15 cellular contexts compared by ENCODE assay signal in the genomic region with DNA sequence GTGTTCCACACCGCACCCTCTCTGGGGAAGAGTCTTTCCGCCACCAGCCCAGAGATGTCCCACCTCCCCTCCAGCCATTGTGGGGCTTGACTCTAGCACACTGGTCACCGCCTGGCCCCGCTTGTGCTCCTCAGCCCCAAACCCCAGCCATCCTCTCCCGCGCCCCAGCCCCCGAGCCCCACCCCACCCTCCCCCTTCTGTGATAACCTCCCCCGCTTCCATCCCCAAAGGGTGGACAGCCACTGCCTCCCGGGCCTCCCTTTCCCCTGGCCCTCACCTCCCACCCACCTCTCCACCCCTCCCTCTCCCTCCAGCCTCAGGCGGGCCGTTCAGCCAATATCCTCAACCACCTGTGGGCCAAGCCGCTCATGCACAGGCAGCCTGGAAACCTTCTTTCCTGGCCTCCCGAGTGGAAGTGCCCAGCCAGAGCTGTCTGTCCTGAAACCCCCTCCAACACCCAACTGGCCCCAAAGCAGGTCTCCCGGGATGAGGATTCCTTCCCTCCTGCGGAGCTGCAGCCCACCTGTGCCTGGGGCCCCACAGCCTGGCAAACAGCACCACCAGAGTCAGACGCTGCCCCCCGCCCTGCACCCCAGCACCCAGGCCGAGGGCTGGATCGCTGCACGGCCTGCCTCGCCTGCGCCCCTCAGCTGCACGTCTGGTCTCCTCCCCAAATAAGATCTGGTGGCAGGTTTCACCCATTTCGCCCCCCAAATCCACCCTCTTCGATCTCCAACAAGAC. TPM values are rescaled to one million over a fixed set of nuclear protein-coding genes. Genes with fewer than 3 reads are reported as not detected.
DNase-seq lines count a peak whose midpoint lies in the region; ATAC-seq lines count a peak whose summit lies in the region.
"Had no signal": no experiment of that assay in that cellular context is flagged by ENCODE, and none has a peak within 500 bp of the region (broad histone marks: within the 10 kb centered on the region; RNA-seq: fewer than 3 reads in every experiment).

No MANE protein-coding gene starts in this region.

- no peaks in the 10 kb centered on the region for H3K9me3 Mint-ChIP-seq in activated naive CD4-positive, alpha-beta T cell treated with anti-CD3 and anti-CD28 coated beads, Interleukin-2, amount 50 U/mL, for 24 hours
- no peaks in the 10 kb centered on the region for H3K9me3 Mint-ChIP-seq in stimulated activated naive B cell treated with anti-CD40 and anti-IgM and Interleukin-4, amounts not matched to agents 10 μg/mL and 1 μg/mL and 100 μg/mL, for 72 hours
- H3K9me3 Mint-ChIP-seq: CD4-positive, CD25-positive, alpha-beta regulatory T cell had no signal

- H3K27me3 ChIP-seq in H7 (ENCODE audit: control insufficient read depth, insufficient read depth, low read length), result peaks cover 1% of the 10 kb centered on the region; the same call in 1 of the 2 replicates
- H3K27me3 ChIP-seq: Peyer's patch had no signal

- H3K27ac Mint-ChIP-seq in activated naive CD4-positive, alpha-beta T cell treated with anti-CD3 and anti-CD28 coated beads, Interleukin-2, amount 50 U/mL, for 24 hours, result peak overlapping the region; percentile 51
- H3K27ac Mint-ChIP-seq in stimulated activated naive B cell treated with anti-CD40 and anti-IgM and Interleukin-4, amounts not matched to agents 10 μg/mL and 1 μg/mL and 100 μg/mL, for 72 hours, result peak overlapping the region; percentile 47
- H3K27ac Mint-ChIP-seq: B cell had no signal

- H3K36me3 ChIP-seq in H7 (replicated peaks; ENCODE audit: control insufficient read depth, insufficient read depth, low read length), result no peaks in the 10 kb centered on the region; the same call in 1 of the 2 replicates

- H3K4me1 Mint-ChIP-seq in activated naive CD4-positive, alpha-beta T cell treated with anti-CD3 and anti-CD28 coated beads, Interleukin-2, amount 50 U/mL, for 24 hours, result no peaks in the 10 kb centered on the region
- peaks cover 11 to 24% of the 10 kb centered on the region in 2 donors for H3K4me1 Mint-ChIP-seq in stimulated activated naive B cell treated with anti-CD40 and anti-IgM and Interleukin-4, amounts not matched to agents 10 μg/mL and 1 μg/mL and 100 μg/mL, for 72 hours
- H3K4me1 Mint-ChIP-seq: CD4-positive, CD25-positive, alpha-beta regulatory T cell had no signal

- H3K4me3 ChIP-seq in H7 (ENCODE audit: insufficient read depth, low read depth, low read length), result no peak overlapping the region
- H3K4me3 ChIP-seq: Peyer's patch had no signal

- H3K36me3 Mint-ChIP-seq in activated naive CD4-positive, alpha-beta T cell treated with anti-CD3 and anti-CD28 coated beads, Interleukin-2, amount 50 U/mL, for 24 hours, result no peaks in the 10 kb centered on the region
- H3K36me3 Mint-ChIP-seq in stimulated activated naive B cell treated with anti-CD40 and anti-IgM and Interleukin-4, amounts not matched to agents 10 μg/mL and 1 μg/mL and 100 μg/mL, for 72 hours, result peaks cover 5 to 18% of the 10 kb centered on the region in 2 donors

- H3K27me3 Mint-ChIP-seq in activated naive CD4-positive, alpha-beta T cell treated with anti-CD3 and anti-CD28 coated beads, Interleukin-2, amount 50 U/mL, for 24 hours, result no peaks in the 10 kb centered on the region
- peaks cover 0 to 8% of the 10 kb centered on the region in 2 donors for H3K27me3 Mint-ChIP-seq in stimulated activated naive B cell treated with anti-CD40 and anti-IgM and Interleukin-4, amounts not matched to agents 10 μg/mL and 1 μg/mL and 100 μg/mL, for 72 hours
- H3K27me3 Mint-ChIP-seq: B cell; CD4-positive, CD25-positive, alpha-beta regulatory T cell had no signal

- no peak for ATAC-seq in stimulated activated naive B cell treated with anti-CD40 and anti-IgM and Interleukin-4, amounts not matched to agents 10 μg/mL and 1 μg/mL and 100 μg/mL, for 72 hours (replicated peaks)
- no peak for ATAC-seq in HG02571 (IDR thresholded peaks at IDR 0.05; ENCODE audit: unreplicated experiment)

- DNase-seq in activated naive CD4-positive, alpha-beta T cell treated with anti-CD3 and anti-CD28 coated beads, Interleukin-2, amount 50 U/mL, for 16 hours, result no peak
- DNase-seq in H7 (peak; percentile 79), left kidney (ENCODE audit: low read depth, low spot score) (peak; percentile 15), KBM-7 (no peak)
- no peak for DNase-seq in stimulated activated naive B cell treated with anti-CD40 and anti-IgM and Interleukin-4, amounts not matched to agents 10 μg/mL and 1 μg/mL and 100 μg/mL, for 72 hours
- DNase-seq: CD4-positive, CD25-positive, alpha-beta regulatory T cell; MM.1S; NCI-H2081; NCI-H2227 treated with DMSO at 0.1 percent for 48 hours; NCI-H526 treated with DMSO at 0.1 percent for 48 hours; OCI-M1; Peyer's patch had no signal

- in situ Hi-C loops in KBM-7 (cut with MboI; ENCODE audit: low pct_unique_long_range_greater_than_20kb, low sequenced_read_pairs), result no loop called here

- H3K4me3 Mint-ChIP-seq in activated naive CD4-positive, alpha-beta T cell treated with anti-CD3 and anti-CD28 coated beads, Interleukin-2, amount 50 U/mL, for 24 hours, result no peak overlapping the region
- no peak overlapping the region for H3K4me3 Mint-ChIP-seq in stimulated activated naive B cell treated with anti-CD40 and anti-IgM and Interleukin-4, amounts not matched to agents 10 μg/mL and 1 μg/mL and 100 μg/mL, for 72 hours
- H3K4me3 Mint-ChIP-seq: B cell; CD4-positive, CD25-positive, alpha-beta regulatory T cell had no signal

RNA-seq across cellular contexts. Expression of gene NUDT14, which starts 27.1 kb away (rescaled TPM):
- total RNA-seq in H7 (2014; rRNA removed; shearing (Covaris generic)), result 30.4 and 33.6 TPM in 2 replicates

RNA-seq across cellular contexts. Expression of gene JAG2, which starts 39.6 kb away (rescaled TPM):
- 13.0 and 17.9 TPM in 2 replicates for total RNA-seq in H7 (2014; rRNA removed; shearing (Covaris generic))

RNA-seq across cellular contexts. Expression of gene BTBD6, which starts 40.2 kb away (rescaled TPM):
- 18.7 and 22.3 TPM in 2 replicates for total RNA-seq in H7 (2014; rRNA removed; shearing (Covaris generic))

Comparison
In these comparisons a context has a peak if more than half of its experiments do, and no peak if none do; other contexts are left out.
1. DNase-seq: peak in H7 (single experiment) and left kidney (single experiment); none in activated naive CD4-positive, alpha-beta T cell treated with anti-CD3 and anti-CD28 coated beads, Interleukin-2, amount 50 U/mL, for 16 hours (single experiment), stimulated activated naive B cell treated with anti-CD40 and anti-IgM and Interleukin-4, amounts not matched to agents 10 μg/mL and 1 μg/mL and 100 μg/mL, for 72 hours (single experiment) and KBM-7 (single experiment).